18 cellular contexts compared by ENCODE assay signal in the genomic region with DNA sequence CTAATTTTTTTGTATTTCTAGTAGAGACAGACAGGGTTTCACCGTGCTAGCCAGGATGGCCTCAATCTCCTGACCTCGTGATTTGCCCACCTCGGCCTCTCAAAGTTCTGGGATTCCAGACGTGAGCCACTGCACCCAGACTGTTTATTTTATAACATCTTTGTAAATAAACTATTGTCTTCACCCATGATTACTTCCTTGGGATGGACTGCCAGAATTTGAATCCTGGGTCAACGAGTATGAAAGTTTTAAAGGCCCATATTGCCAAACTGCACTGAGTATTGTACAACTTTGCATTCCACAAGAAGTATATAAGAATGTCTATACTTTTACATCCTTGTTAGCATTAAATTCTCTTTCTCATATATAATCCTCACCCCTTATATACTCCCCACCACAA.
"Had no signal": no experiment of that assay in that cellular context is flagged by ENCODE, and none has a peak within 500 bp of the region (broad histone marks: within the 10 kb centered on the region; RNA-seq: fewer than 3 reads in every experiment).

No MANE protein-coding gene starts in this region.

- H3K27me3 Mint-ChIP-seq: effector memory CD8-positive, alpha-beta T cell; naive B cell; stimulated activated memory B cell treated with anti-CD40 and anti-IgM and Interleukin-4, amounts not matched to agents 10 μg/mL and 1 μg/mL and 100 μg/mL, for 72 hours; stimulated activated naive CD8-positive, alpha-beta T cell treated with anti-CD3 and anti-CD28 coated beads, Interleukin-15, Interleukin-2, amounts not matched to agents 100 ng/mL and 50 ng/mL, for 24 hours had no signal

- H3K27ac Mint-ChIP-seq: nephron; stimulated activated memory B cell treated with anti-CD40 and anti-IgM and Interleukin-4, amounts not matched to agents 10 μg/mL and 1 μg/mL and 100 μg/mL, for 72 hours; stimulated activated naive CD8-positive, alpha-beta T cell treated with anti-CD3 and anti-CD28 coated beads, Interleukin-15, Interleukin-2, amounts not matched to agents 100 ng/mL and 50 ng/mL, for 24 hours had no signal

- H3K4me3 Mint-ChIP-seq: effector memory CD8-positive, alpha-beta T cell; naive B cell; nephron; stimulated activated memory B cell treated with anti-CD40 and anti-IgM and Interleukin-4, amounts not matched to agents 10 μg/mL and 1 μg/mL and 100 μg/mL, for 72 hours; stimulated activated naive CD8-positive, alpha-beta T cell treated with anti-CD3 and anti-CD28 coated beads, Interleukin-15, Interleukin-2, amounts not matched to agents 100 ng/mL and 50 ng/mL, for 24 hours had no signal

- DNase-seq: effector memory CD8-positive, alpha-beta T cell; foreskin melanocyte; left cardiac atrium; left ventricle myocardium superior; mesendoderm; naive B cell; occipital lobe; right lobe of liver; stimulated activated CD4-positive, alpha-beta T cell treated with anti-CD3 and anti-CD28 coated beads, Interleukin-4, amount 100 ng/mL, for 24 hours; testis had no signal

- H3K9me3 Mint-ChIP-seq: effector memory CD8-positive, alpha-beta T cell; naive B cell; nephron; stimulated activated memory B cell treated with anti-CD40 and anti-IgM and Interleukin-4, amounts not matched to agents 10 μg/mL and 1 μg/mL and 100 μg/mL, for 72 hours; stimulated activated naive CD8-positive, alpha-beta T cell treated with anti-CD3 and anti-CD28 coated beads, Interleukin-15, Interleukin-2, amounts not matched to agents 100 ng/mL and 50 ng/mL, for 24 hours had no signal

- ATAC-seq: effector memory CD8-positive, alpha-beta T cell; left cardiac atrium; left ventricle myocardium superior; stimulated activated memory B cell treated with anti-CD40 and anti-IgM and Interleukin-4, amounts not matched to agents 10 μg/mL and 1 μg/mL and 100 μg/mL, for 72 hours had no signal

- H3K27ac ChIP-seq: cardiac muscle cell, epithelial cell of prostate, esophagus muscularis mucosa, parathyroid adenoma, prostate gland, right lobe of liver, testis had no signal
